8 cellular contexts compared by ENCODE assay signal in the genomic region with DNA sequence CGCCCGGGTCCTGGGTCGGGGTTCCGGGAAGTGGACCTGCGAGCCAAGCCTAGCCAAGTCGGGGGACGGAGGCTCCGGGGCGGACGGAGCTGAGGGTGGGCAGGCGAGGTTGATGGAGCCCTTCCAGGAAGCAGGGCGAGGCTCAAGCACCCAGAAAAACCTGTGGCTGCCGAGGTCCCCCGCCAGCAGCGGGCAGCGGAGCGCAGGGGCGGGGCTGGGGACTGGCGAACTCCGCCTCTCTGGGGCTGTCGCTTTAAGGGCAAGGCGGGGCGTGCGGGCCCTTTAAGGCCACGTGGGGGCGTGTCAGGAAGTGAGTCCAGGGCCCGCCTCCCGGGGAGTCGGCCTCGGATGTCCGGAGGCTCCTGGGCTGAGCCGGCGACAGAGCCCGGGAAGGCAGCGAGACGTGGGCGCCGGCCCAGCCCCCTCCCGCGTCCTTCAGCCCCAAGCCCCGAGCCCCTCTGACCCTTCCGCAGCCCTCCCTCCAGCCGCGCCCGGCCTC. TPM values are rescaled to one million over a fixed set of nuclear protein-coding genes. Genes with fewer than 3 reads are reported as not detected.
DNase-seq lines count a peak whose midpoint lies in the region; ATAC-seq and TF ChIP-seq lines count a peak whose summit lies in the region.

A gene (plus strand): TSS at position 344 of the 499 bp plus-strand sequence. CDS start 653 bp downstream, outside the sequence.

- H3K9ac ChIP-seq in mammary epithelial cell (ENCODE audit: insufficient read depth, low read length) = peak within 1 kb of the TSS; percentile 79

- dilution Hi-C loops in mammary epithelial cell (cut with HindIII; ENCODE audit: low sequenced_read_pairs) = no loop called here

- H3K27me3 ChIP-seq in WERI-Rb-1 (ENCODE audit: insufficient read depth, low read depth, severe bottlenecking) = no peaks in the 10 kb centered on the region
- no peaks in the 10 kb centered on the region for H3K27me3 ChIP-seq in mammary epithelial cell (ENCODE audit: insufficient read depth, low read length)

- in situ Hi-C loops in ACHN (cut with HindIII; ENCODE audit: low pct_ligation_motif_present, low pct_unique_long_range_greater_than_20kb, low sequenced_read_pairs) = no loop called here
- in situ Hi-C loops in mammary epithelial cell (cut with MboI; ENCODE audit: low sequenced_read_pairs in 2 of 2) = no loop called here

- H3K9me3 ChIP-seq in WERI-Rb-1 (ENCODE audit: severe bottlenecking) (no peaks in the 10 kb centered on the region), mammary epithelial cell (replicated peaks; ENCODE audit: insufficient read depth, low read length) (no peaks in the 10 kb centered on the region)

- no TSS peak for BruUV-seq in mammary epithelial cell (replicated peaks; lab: Mats Ljungman, UMichigan)

- peak within 1 kb of the TSS; percentile 96 for H3K4me2 ChIP-seq in mammary epithelial cell (ENCODE audit: insufficient read depth, low read depth, low read length)

- H3K36me3 ChIP-seq in WERI-Rb-1 = no peaks in the 10 kb centered on the region
- H3K36me3 ChIP-seq in mammary epithelial cell (ENCODE audit: insufficient read depth, low read length) = no peaks in the 10 kb centered on the region

- ATAC-seq in GM18867 (IDR thresholded peaks at IDR 0.05; ENCODE audit: unreplicated experiment) = peak; percentile 95
- ATAC-seq in HG03103 (IDR thresholded peaks at IDR 0.05; ENCODE audit: low read depth, unreplicated experiment) = peak; percentile 95

- H3K4me3 ChIP-seq in WERI-Rb-1 (ENCODE audit: low read depth, low read length) (peak within 1 kb of the TSS; percentile 79), mammary epithelial cell (replicated peaks in 1 of 3; ENCODE audit: insufficient read depth in 1 of 3, low read depth in 2 of 3, low read length in 3 of 3) (peak within 1 kb of the TSS; percentile 74 to 91 (median 85))

- H4K20me1 ChIP-seq in mammary epithelial cell (ENCODE audit: insufficient read depth, low read length) = no peaks in the 10 kb centered on the region

- CTCF ChIA-PET in mammary epithelial cell (lab: Charles Lee; ENCODE audit: low non-redundant PET) = no interaction called here

- peaks cover 15% of the 10 kb centered on the region for H3K4me1 ChIP-seq in mammary epithelial cell (ENCODE audit: insufficient read depth, low read length)

- peaks cover 44% of the 10 kb centered on the region for H3K79me2 ChIP-seq in mammary epithelial cell (ENCODE audit: insufficient read depth, low read length)

- TF ChIP-seq CTCF in WERI-Rb-1 (IDR thresholded peaks at IDR 0.05; ENCODE audit: low read depth, low read length) = no peak
- TF ChIP-seq CTCF in mammary epithelial cell (conservative IDR thresholded peaks at IDR 0.05 in 1 of 2, IDR thresholded peaks at IDR 0.05 in 1 of 2; ENCODE audit: extremely low read depth in 1 of 2, insufficient read depth in 1 of 2, low read depth in 1 of 2, low read length in 2 of 2) = peak in 1 of 2 donors; percentile 23

- intact Hi-C loops in mammary epithelial cell (cut with micrococcal nuclease) = loop anchor here (2.0 kb wide), 2 partner anchors 38 to 68 kb away; no protein-coding TSS in a partner anchor

- H2AFZ ChIP-seq in mammary epithelial cell (ENCODE audit: low read depth, low read length) = peak within 1 kb of the TSS; percentile 96

- no peak within 1 kb of the TSS for H3K27ac ChIP-seq in WERI-Rb-1
- peak within 1 kb of the TSS; percentile 43 for H3K27ac ChIP-seq in mammary epithelial cell (ENCODE audit: insufficient read depth, low read depth, low read length)

- DNase-seq in ACHN (peak; percentile 93), NCI-H2196 treated with DMSO at 0.1 percent for 48 hours (lab: John Stamatoyannopoulos, UW; ENCODE audit: unreplicated experiment) (peak; percentile 85), WERI-Rb-1 (peak; percentile 96), mammary epithelial cell (peak; percentile 91), iPS-NIHi7 (ENCODE audit: extremely low spot score) (peak; percentile 99), smooth muscle cell of the brain vasculature (ENCODE audit: low read depth, low spot score) (peak; percentile 83)

- WGBS in mammary epithelial cell (ENCODE audit: low coverage, missing lambda C conversion rate) = 0% methylated on average over 1 of the region's 45 CpGs

RNA-seq across cellular contexts. Expression of the gene that starts here (rescaled TPM):
- 10 to 100 TPM; 11.2 to 18.0 TPM for total RNA-seq in mammary epithelial cell
- 10.5 TPM for polyA plus RNA-seq in mammary epithelial cell
- 11.1 TPM for polyA minus RNA-seq in mammary epithelial cell
